Comparison of ENCODE assay signal across 1 cellular context in genomic region chr2:135189148-135189547, GRCh38.
TF ChIP-seq lines count a peak whose summit lies in the region.

No MANE protein-coding gene starts in this region.

TF ChIP-seq in SK-N-SH, 30 proteins besides CTCF, POLR2A, EP300 and RAD21:
- TF ChIP-seq, protein P1, sequence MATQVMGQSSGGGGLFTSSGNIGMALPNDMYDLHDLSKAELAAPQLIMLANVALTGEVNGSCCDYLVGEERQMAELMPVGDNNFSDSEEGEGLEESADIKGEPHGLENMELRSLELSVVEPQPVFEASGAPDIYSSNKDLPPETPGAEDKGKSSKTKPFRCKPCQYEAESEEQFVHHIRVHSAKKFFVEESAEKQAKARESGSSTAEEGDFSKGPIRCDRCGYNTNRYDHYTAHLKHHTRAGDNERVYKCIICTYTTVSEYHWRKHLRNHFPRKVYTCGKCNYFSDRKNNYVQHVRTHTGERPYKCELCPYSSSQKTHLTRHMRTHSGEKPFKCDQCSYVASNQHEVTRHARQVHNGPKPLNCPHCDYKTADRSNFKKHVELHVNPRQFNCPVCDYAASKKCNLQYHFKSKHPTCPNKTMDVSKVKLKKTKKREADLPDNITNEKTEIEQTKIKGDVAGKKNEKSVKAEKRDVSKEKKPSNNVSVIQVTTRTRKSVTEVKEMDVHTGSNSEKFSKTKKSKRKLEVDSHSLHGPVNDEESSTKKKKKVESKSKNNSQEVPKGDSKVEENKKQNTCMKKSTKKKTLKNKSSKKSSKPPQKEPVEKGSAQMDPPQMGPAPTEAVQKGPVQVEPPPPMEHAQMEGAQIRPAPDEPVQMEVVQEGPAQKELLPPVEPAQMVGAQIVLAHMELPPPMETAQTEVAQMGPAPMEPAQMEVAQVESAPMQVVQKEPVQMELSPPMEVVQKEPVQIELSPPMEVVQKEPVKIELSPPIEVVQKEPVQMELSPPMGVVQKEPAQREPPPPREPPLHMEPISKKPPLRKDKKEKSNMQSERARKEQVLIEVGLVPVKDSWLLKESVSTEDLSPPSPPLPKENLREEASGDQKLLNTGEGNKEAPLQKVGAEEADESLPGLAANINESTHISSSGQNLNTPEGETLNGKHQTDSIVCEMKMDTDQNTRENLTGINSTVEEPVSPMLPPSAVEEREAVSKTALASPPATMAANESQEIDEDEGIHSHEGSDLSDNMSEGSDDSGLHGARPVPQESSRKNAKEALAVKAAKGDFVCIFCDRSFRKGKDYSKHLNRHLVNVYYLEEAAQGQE (IDR thresholded peaks at IDR 0.05; ENCODE audit: low read depth, low read length) = no peak
- no peak for TF ChIP-seq USF2 (IDR thresholded peaks at IDR 0.05; ENCODE audit: borderline replicate concordance, low read depth, low read length)
- no peak for TF ChIP-seq ZBTB33 (IDR thresholded peaks at IDR 0.05; ENCODE audit: borderline replicate concordance, low read depth)
- no peak for TF ChIP-seq MEF2A (IDR thresholded peaks at IDR 0.05; ENCODE audit: borderline replicate concordance, low read depth)
- TF ChIP-seq TAF1 (IDR thresholded peaks at IDR 0.05; ENCODE audit: borderline replicate concordance, low read depth, low read length) = no peak
- TF ChIP-seq YY1 (IDR thresholded peaks at IDR 0.05; ENCODE audit: low read depth) = no peak
- TF ChIP-seq FOXM1 (IDR thresholded peaks at IDR 0.05; ENCODE audit: low read depth) = no peak
- no peak for TF ChIP-seq JUND (IDR thresholded peaks at IDR 0.05)
- no peak for TF ChIP-seq CHD2 (IDR thresholded peaks at IDR 0.05; ENCODE audit: low read length, partially characterized antibody)
- TF ChIP-seq POLR2AphosphoS5 (IDR thresholded peaks at IDR 0.05; ENCODE audit: low read depth, low read length) = no peak
- TF ChIP-seq, protein P2, sequence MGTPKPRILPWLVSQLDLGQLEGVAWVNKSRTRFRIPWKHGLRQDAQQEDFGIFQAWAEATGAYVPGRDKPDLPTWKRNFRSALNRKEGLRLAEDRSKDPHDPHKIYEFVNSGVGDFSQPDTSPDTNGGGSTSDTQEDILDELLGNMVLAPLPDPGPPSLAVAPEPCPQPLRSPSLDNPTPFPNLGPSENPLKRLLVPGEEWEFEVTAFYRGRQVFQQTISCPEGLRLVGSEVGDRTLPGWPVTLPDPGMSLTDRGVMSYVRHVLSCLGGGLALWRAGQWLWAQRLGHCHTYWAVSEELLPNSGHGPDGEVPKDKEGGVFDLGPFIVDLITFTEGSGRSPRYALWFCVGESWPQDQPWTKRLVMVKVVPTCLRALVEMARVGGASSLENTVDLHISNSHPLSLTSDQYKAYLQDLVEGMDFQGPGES (IDR thresholded peaks at IDR 0.05; ENCODE audit: low read depth, low read length) = no peak
- no peak for TF ChIP-seq PBX3 (IDR thresholded peaks at IDR 0.05)
